Comparison of ENCODE assay signal across 8 cellular contexts in the genomic region with DNA sequence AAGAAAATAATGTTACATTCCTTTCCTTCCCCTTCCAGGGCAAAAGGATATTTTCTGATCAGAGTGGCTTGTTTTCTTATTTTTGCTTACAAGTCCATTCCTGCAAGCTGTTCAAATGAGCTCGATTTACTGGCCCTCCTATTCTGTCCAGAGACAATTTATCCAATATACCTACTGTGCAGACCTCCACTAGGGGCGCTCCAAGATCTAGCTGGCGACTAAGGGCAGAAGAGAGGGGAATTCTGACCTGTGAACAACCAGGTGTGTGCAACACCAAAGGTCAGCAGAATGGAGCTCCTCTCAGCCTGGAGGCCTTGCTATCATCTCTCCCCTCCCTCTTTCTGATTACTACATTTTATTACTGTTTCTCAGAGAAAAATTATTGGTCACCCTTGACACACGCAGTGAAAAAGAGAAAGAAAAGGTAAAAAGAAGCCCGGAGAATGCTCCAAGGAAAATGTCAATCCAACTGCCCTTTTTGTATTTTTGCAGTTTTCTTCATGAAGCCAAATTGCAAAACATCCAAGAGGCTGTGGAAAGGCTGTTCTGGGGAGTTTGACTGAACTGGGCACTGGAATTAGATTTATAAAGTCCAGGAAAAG. TPM values are rescaled to one million over a fixed set of nuclear protein-coding genes. Genes with fewer than 3 reads are reported as not detected.
DNase-seq lines count a peak whose midpoint lies in the region; ATAC-seq and TF ChIP-seq lines count a peak whose summit lies in the region.

No MANE protein-coding gene starts in this region.

- no peaks in the 10 kb centered on the region for H3K36me3 ChIP-seq in SJCRH30
- H3K36me3 ChIP-seq in osteoblast (ENCODE audit: insufficient read depth, low read length): no peaks in the 10 kb centered on the region

- no peak overlapping the region for H3K4me2 ChIP-seq in osteoblast (ENCODE audit: insufficient read depth, low read length)

- H3K27ac ChIP-seq in SJCRH30 (no peak overlapping the region), osteoblast (ENCODE audit: low read depth, low read length) (no peak overlapping the region)

- no peaks in the 10 kb centered on the region for H3K79me2 ChIP-seq in osteoblast (ENCODE audit: insufficient read depth, low read length)

- no peak overlapping the region for H3K27ac Mint-ChIP-seq in activated T-cell treated with anti-CD3 and anti-CD28 coated beads, Interleukin-2, amount 50 U/mL, for 24 hours

- DNase-seq in activated T-cell treated with anti-CD3 and anti-CD28 coated beads for 1 hour (ENCODE audit: low read depth) (peak; percentile 11), LNCaP clone FGC (ENCODE audit: low read depth) (no peak), SJCRH30 (peak; percentile 27 to 49), epithelial cell of proximal tubule (ENCODE audit: low read depth) (peak; percentile 1), osteoblast (ENCODE audit: insufficient read length, low spot score, missing footprints) (peak; percentile 93), activated gamma-delta T cell treated with Interleukin-2 at 50 U/mL for 16 hours (no peak)
- no peak for DNase-seq in activated T-cell treated with anti-CD3 and anti-CD28 coated beads, Interleukin-2, amount 50 U/mL, for 24 hours

- H3K9me3 ChIP-seq in SJCRH30 (replicated peaks): no peaks in the 10 kb centered on the region
- no peaks in the 10 kb centered on the region for H3K9me3 ChIP-seq in osteoblast (ENCODE audit: low read depth, low read length)

- peaks cover 1% of the 10 kb centered on the region for H3K4me1 Mint-ChIP-seq in activated T-cell treated with anti-CD3 and anti-CD28 coated beads, Interleukin-2, amount 50 U/mL, for 24 hours (ENCODE audit: low read depth)

- TF ChIP-seq CTCF in LNCaP clone FGC (IDR thresholded peaks at IDR 0.05; ENCODE audit: control insufficient read depth, extremely low read depth, insufficient read depth) (peak; percentile 69), epithelial cell of proximal tubule (conservative IDR thresholded peaks at IDR 0.05; ENCODE audit: low read depth, low read length) (peak; percentile 71), osteoblast (IDR thresholded peaks at IDR 0.05; ENCODE audit: extremely low read depth, low read depth, low read length) (peak; percentile 81)

- H3K4me1 ChIP-seq in SJCRH30 (no peaks in the 10 kb centered on the region), osteoblast (ENCODE audit: insufficient read depth, low read length) (no peaks in the 10 kb centered on the region)

- H3K4me3 Mint-ChIP-seq in activated T-cell treated with anti-CD3 and anti-CD28 coated beads, Interleukin-2, amount 50 U/mL, for 24 hours: no peak overlapping the region

- H3K4me3 ChIP-seq in LNCaP clone FGC (ENCODE audit: low read depth, low read length) (no peak overlapping the region), SJCRH30 (no peak overlapping the region), epithelial cell of proximal tubule (ENCODE audit: low read depth, low read length) (no peak overlapping the region), osteoblast (ENCODE audit: insufficient read depth, low read length) (no peak overlapping the region)

- H2AFZ ChIP-seq in osteoblast (ENCODE audit: low read length): no peak overlapping the region

- no peaks in the 10 kb centered on the region for H4K20me1 ChIP-seq in osteoblast (ENCODE audit: insufficient read depth, low read length)

- H3K36me3 Mint-ChIP-seq in activated T-cell treated with anti-CD3 and anti-CD28 coated beads, Interleukin-2, amount 50 U/mL, for 24 hours (ENCODE audit: low read depth): no peaks in the 10 kb centered on the region

- H3K9me3 Mint-ChIP-seq in activated T-cell treated with anti-CD3 and anti-CD28 coated beads, Interleukin-2, amount 50 U/mL, for 24 hours: no peaks in the 10 kb centered on the region

- no peaks in the 10 kb centered on the region for H3K27me3 ChIP-seq in SJCRH30
- peaks cover 34% of the 10 kb centered on the region for H3K27me3 ChIP-seq in osteoblast (ENCODE audit: insufficient read depth, low read length)

- peaks cover 66% of the 10 kb centered on the region for H3K27me3 Mint-ChIP-seq in activated T-cell treated with anti-CD3 and anti-CD28 coated beads, Interleukin-2, amount 50 U/mL, for 24 hours

- ATAC-seq in HG03520 (IDR thresholded peaks at IDR 0.05; ENCODE audit: unreplicated experiment): no peak

RNA-seq across cellular contexts. Expression of gene SEZ6L, which starts 3.2 kb away (rescaled TPM):
- total RNA-seq in SJCRH30 (2014; rRNA removed; shearing (Covaris generic)): 0.08 and 0.14 TPM in 2 replicates
- not detected in 2 replicates for total RNA-seq in epithelial cell of proximal tubule
- total RNA-seq in osteoblast: not detected in 2 replicates

Comparison
In these comparisons a context has a peak if more than half of its experiments do, and no peak if none do; other contexts are left out.
1. DNase-seq: peak in activated T-cell treated with anti-CD3 and anti-CD28 coated beads for 1 hour (single experiment), SJCRH30 (2 of 2), epithelial cell of proximal tubule (single experiment) and osteoblast (single experiment); none in activated T-cell treated with anti-CD3 and anti-CD28 coated beads, Interleukin-2, amount 50 U/mL, for 24 hours (single experiment), LNCaP clone FGC (single experiment) and activated gamma-delta T cell treated with Interleukin-2 at 50 U/mL for 16 hours (single experiment).
2. Peak in every context shown above with its lines, with median percentiles within 50 percentile points of each other: CTCF ChIP-seq.